ENCODE assay signal across 1 cellular context in genomic region chr17:32161506-32162365, GRCh38.
TF ChIP-seq lines count a peak whose summit lies in the region.

No MANE protein-coding gene starts in this region.

TF ChIP-seq in WTC11, 78 proteins besides CTCF, POLR2A, EP300 and RAD21 (continued from another document):
- TF ChIP-seq ATF2 (CRISPR knock-in tag; IDR thresholded peaks at IDR 0.05; ENCODE audit: borderline replicate concordance, low read depth) = no peak
- TF ChIP-seq TP53 (CRISPR knock-in tag; IDR thresholded peaks at IDR 0.05) = no peak
- TF ChIP-seq HMGA2 (CRISPR knock-in tag; IDR thresholded peaks at IDR 0.05) = no peak
- TF ChIP-seq ZNF416 (CRISPR knock-in tag; IDR thresholded peaks at IDR 0.05) = no peak
- TF ChIP-seq, protein P1, sequence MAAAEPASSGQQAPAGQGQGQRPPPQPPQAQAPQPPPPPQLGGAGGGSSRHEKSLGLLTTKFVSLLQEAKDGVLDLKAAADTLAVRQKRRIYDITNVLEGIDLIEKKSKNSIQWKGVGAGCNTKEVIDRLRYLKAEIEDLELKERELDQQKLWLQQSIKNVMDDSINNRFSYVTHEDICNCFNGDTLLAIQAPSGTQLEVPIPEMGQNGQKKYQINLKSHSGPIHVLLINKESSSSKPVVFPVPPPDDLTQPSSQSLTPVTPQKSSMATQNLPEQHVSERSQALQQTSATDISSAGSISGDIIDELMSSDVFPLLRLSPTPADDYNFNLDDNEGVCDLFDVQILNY (CRISPR knock-in tag; IDR thresholded peaks at IDR 0.05) = no peak
- no peak for TF ChIP-seq GTF2I (CRISPR knock-in tag; conservative IDR thresholded peaks at IDR 0.05)
- no peak for TF ChIP-seq GABPB1 (CRISPR knock-in tag; IDR thresholded peaks at IDR 0.05)
- TF ChIP-seq NR2C2 (CRISPR knock-in tag; IDR thresholded peaks at IDR 0.05) = no peak
- no peak for TF ChIP-seq ZBTB21 (CRISPR knock-in tag; IDR thresholded peaks at IDR 0.05; ENCODE audit: borderline replicate concordance)
- no peak for TF ChIP-seq RORB (CRISPR knock-in tag; IDR thresholded peaks at IDR 0.05)
- no peak for TF ChIP-seq ZNF263 (CRISPR knock-in tag; IDR thresholded peaks at IDR 0.05; ENCODE audit: low read depth)
- TF ChIP-seq ZSCAN18 (CRISPR knock-in tag; IDR thresholded peaks at IDR 0.05) = no peak
- TF ChIP-seq FOXJ3 (CRISPR knock-in tag; IDR thresholded peaks at IDR 0.05; ENCODE audit: borderline replicate concordance) = no peak
- TF ChIP-seq JAZF1 (CRISPR knock-in tag; IDR thresholded peaks at IDR 0.05) = no peak
- TF ChIP-seq ERG (CRISPR knock-in tag; IDR thresholded peaks at IDR 0.05) = no peak
- TF ChIP-seq USF2 (CRISPR knock-in tag; IDR thresholded peaks at IDR 0.05) = no peak
- TF ChIP-seq FOXP1 (CRISPR knock-in tag; IDR thresholded peaks at IDR 0.05; ENCODE audit: borderline replicate concordance) = no peak
- no peak for TF ChIP-seq ELF4 (CRISPR knock-in tag; IDR thresholded peaks at IDR 0.05; ENCODE audit: low read depth)
- no peak for TF ChIP-seq JUN (CRISPR knock-in tag; IDR thresholded peaks at IDR 0.05)
